ENCODE assay signal across 11 cellular contexts in genomic region chr11:105296386-105296785, GRCh38.
"Had no signal": no experiment of that assay in that cellular context is flagged by ENCODE, and none has a peak within 500 bp of the region (broad histone marks: within the 10 kb centered on the region; RNA-seq: fewer than 3 reads in every experiment).

No MANE protein-coding gene starts in this region.

- H2AFZ ChIP-seq: GM23248 had no signal

- H3K9me3 ChIP-seq: HAP-1 had no signal

- H3K4me2 ChIP-seq: GM23338 had no signal

- H3K27ac ChIP-seq: GM23248 had no signal

- ATAC-seq: GM23338, HCT116 had no signal

- H3K4me3 ChIP-seq: GM23248, GM23338, HAP-1 had no signal

- H3K36me3 ChIP-seq: HAP-1 had no signal

- FAIRE-seq: H1, H54 had no signal

- H3K9ac ChIP-seq: GM23248 had no signal

- H3K4me1 ChIP-seq: HAP-1 had no signal

- DNase-seq: GM23248, GOT3, H7, H9, HCEC 1CT, HFFc6 had no signal
